14 cellular contexts compared by ENCODE assay signal in genomic region chr6:79431469-79431868, GRCh38.
DNase-seq lines count a peak whose midpoint lies in the region; ATAC-seq and TF ChIP-seq lines count a peak whose summit lies in the region.
"Had no signal": no experiment of that assay in that cellular context is flagged by ENCODE, and none has a peak within 500 bp of the region (broad histone marks: within the 10 kb centered on the region; RNA-seq: fewer than 3 reads in every experiment).

No MANE protein-coding gene starts in this region.

- H3K4me1 Mint-ChIP-seq in activated naive CD8-positive, alpha-beta T cell treated with anti-CD3 and anti-CD28 coated beads for 36 hours = no peaks in the 10 kb centered on the region
- H3K4me1 Mint-ChIP-seq: activated B cell treated with CpG ODN at 0.5 μM for 24 hours had no signal

- CTCF ChIA-PET in PC-3 (lab: Charles Lee) = interaction anchor here (0.5 to 1.0 kb wide), 3 partner anchors 54 to 199 kb away, joined by 3 to 4 read pairs (median 4); no protein-coding TSS in a partner anchor

- no peaks in the 10 kb centered on the region for H3K27me3 ChIP-seq in PC-3 (ENCODE audit: low read length)
- H3K27me3 ChIP-seq: ascending aorta had no signal

- H3F3A ChIP-seq in PC-3 (ENCODE audit: low read length, unreplicated experiment) = no peaks in the 10 kb centered on the region

- ATAC-seq in GM18867 (IDR thresholded peaks at IDR 0.05; ENCODE audit: unreplicated experiment) = peak; percentile 45
- peak; percentile 74 for ATAC-seq in PC-3
- ATAC-seq in HG03439 (IDR thresholded peaks at IDR 0.05; ENCODE audit: unreplicated experiment) = no peak

- H3K79me2 ChIP-seq in PC-3 (ENCODE audit: low read length) = no peaks in the 10 kb centered on the region

- no peak overlapping the region for H3K9ac ChIP-seq in PC-3 (ENCODE audit: low read length)

- H3K9me3 ChIP-seq in PC-3 (ENCODE audit: low read length) = no peaks in the 10 kb centered on the region
- H3K9me3 ChIP-seq: ascending aorta, thoracic aorta had no signal

- H3K36me3 Mint-ChIP-seq in activated naive CD8-positive, alpha-beta T cell treated with anti-CD3 and anti-CD28 coated beads for 36 hours = no peaks in the 10 kb centered on the region

- POLR2A ChIA-PET in PC-3 (lab: Charles Lee; ENCODE audit: unreplicated experiment) = interaction anchor here (0.6 kb wide), 1 partner anchor 228 kb away, joined by 8 read pairs; no protein-coding TSS in a partner anchor

- no peaks in the 10 kb centered on the region for H3K9me3 Mint-ChIP-seq in activated naive CD8-positive, alpha-beta T cell treated with anti-CD3 and anti-CD28 coated beads for 36 hours
- H3K9me3 Mint-ChIP-seq: activated B cell treated with CpG ODN at 0.5 μM for 24 hours had no signal

- H3K27ac Mint-ChIP-seq in activated naive CD8-positive, alpha-beta T cell treated with anti-CD3 and anti-CD28 coated beads for 36 hours = no peak overlapping the region
- H3K27ac Mint-ChIP-seq: activated B cell treated with CpG ODN at 0.5 μM for 24 hours had no signal

- no peaks in the 10 kb centered on the region for H3K4me1 ChIP-seq in PC-3 (ENCODE audit: insufficient read depth, low read length)
- H3K4me1 ChIP-seq: ascending aorta had no signal

- intact Hi-C loops in PC-3 (cut with micrococcal nuclease) = loop anchor here (1.0 kb wide), 1 partner anchor 32 kb away; no protein-coding TSS in a partner anchor

- no peak overlapping the region for H3K4me2 ChIP-seq in PC-3 (ENCODE audit: low read length)

- TF ChIP-seq CTCF in PC-3 (conservative IDR thresholded peaks at IDR 0.05; ENCODE audit: low read depth, low read length) (peak; percentile 49), fibroblast of pulmonary artery (IDR thresholded peaks at IDR 0.05; ENCODE audit: low read length, missing control alignments) (peak; percentile 13)

- no peaks in the 10 kb centered on the region for H3K36me3 ChIP-seq in PC-3 (ENCODE audit: low read depth, low read length)
- H3K36me3 ChIP-seq: ascending aorta, thoracic aorta had no signal

- no peak overlapping the region for H2AFZ ChIP-seq in PC-3 (ENCODE audit: low read length)

- H3K9me2 ChIP-seq in PC-3 (replicated peaks; ENCODE audit: low read length) = no peaks in the 10 kb centered on the region

- no peak overlapping the region for H3K4me3 Mint-ChIP-seq in activated naive CD8-positive, alpha-beta T cell treated with anti-CD3 and anti-CD28 coated beads for 36 hours
- H3K4me3 Mint-ChIP-seq: activated B cell treated with CpG ODN at 0.5 μM for 24 hours had no signal

- no peaks in the 10 kb centered on the region for H4K20me1 ChIP-seq in PC-3 (ENCODE audit: low read length)

- H3K27ac ChIP-seq in PC-3 (ENCODE audit: low read length) = no peak overlapping the region
- H3K27ac ChIP-seq: ascending aorta, thoracic aorta had no signal

- no peak overlapping the region for H3K4me3 ChIP-seq in PC-3 (ENCODE audit: low read length)
- H3K4me3 ChIP-seq in fibroblast of pulmonary artery (replicated peaks; ENCODE audit: low read depth, low read length) = no peak overlapping the region
- H3K4me3 ChIP-seq: ascending aorta, thoracic aorta had no signal

- DNase-seq in PC-3 = peak; percentile 42
- no peak for DNase-seq in fibroblast of pulmonary artery (ENCODE audit: low read depth)
- peak; percentile 9 for DNase-seq in retina
- DNase-seq in activated naive CD8-positive, alpha-beta T cell treated with anti-CD3 and anti-CD28 coated beads for 36 hours = no peak
- DNase-seq in activated gamma-delta T cell treated with Interleukin-2 at 50 U/mL for 16 hours = no peak
- DNase-seq in amniotic stem cell (lab: John Stamatoyannopoulos, UW) = no peak
- DNase-seq: activated B cell treated with CpG ODN at 0.5 μM for 24 hours, DND-41, NCI-H1092, NCI-H524 treated with DMSO at 0.1 percent for 48 hours had no signal

- no TSS peak for BruUV-seq in PC-3 (replicated peaks; lab: Mats Ljungman, UMichigan)

- no peaks in the 10 kb centered on the region for H3K27me3 Mint-ChIP-seq in activated naive CD8-positive, alpha-beta T cell treated with anti-CD3 and anti-CD28 coated beads for 36 hours
- H3K27me3 Mint-ChIP-seq: activated B cell treated with CpG ODN at 0.5 μM for 24 hours had no signal

Comparison
In these comparisons a context has a peak if more than half of its experiments do, and no peak if none do; other contexts are left out.
1. DNase-seq: peak in PC-3 (single experiment) and retina (single experiment); none in fibroblast of pulmonary artery (single experiment), activated naive CD8-positive, alpha-beta T cell treated with anti-CD3 and anti-CD28 coated beads for 36 hours (single experiment), activated gamma-delta T cell treated with Interleukin-2 at 50 U/mL for 16 hours (single experiment) and amniotic stem cell (single experiment).